23 cellular contexts compared by ENCODE assay signal in the genomic region with DNA sequence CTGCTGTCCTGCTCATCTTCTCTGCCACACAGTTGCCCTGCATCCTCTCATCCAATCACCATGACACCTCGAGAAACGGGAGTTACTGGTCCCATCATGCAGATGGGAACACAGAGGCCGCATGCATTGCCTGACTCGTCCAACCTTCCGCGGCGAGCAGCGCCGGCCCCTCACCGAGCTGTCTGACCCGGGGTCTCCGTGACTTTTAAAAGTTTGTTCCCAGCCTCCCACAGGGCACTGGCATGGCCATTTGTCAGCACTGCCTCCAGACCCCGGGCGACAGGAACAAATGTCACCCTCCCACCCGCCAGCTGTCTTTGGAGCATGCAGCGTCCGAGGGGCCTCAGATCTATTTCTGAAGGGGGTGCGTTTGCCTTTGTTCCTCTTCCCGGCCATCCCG.
"Had no signal": no experiment of that assay in that cellular context is flagged by ENCODE, and none has a peak within 500 bp of the region (broad histone marks: within the 10 kb centered on the region; RNA-seq: fewer than 3 reads in every experiment).

No MANE protein-coding gene starts in this region.

- H3K4me3 Mint-ChIP-seq: activated CD4-positive, alpha-beta memory T cell treated with anti-CD3 and anti-CD28 coated beads, Interleukin-2, amount 10 ng/mL, durations not matched to agents 7 days and 5 days; activated CD8-positive, alpha-beta memory T cell treated with anti-CD3 and anti-CD28 coated beads, Interleukin-2, amount 10 ng/mL, durations not matched to agents 7 days and 5 days; activated naive CD4-positive, alpha-beta T cell treated with anti-CD3 and anti-CD28 coated beads, Interleukin-2, amount 50 U/mL, for 24 hours; effector memory CD8-positive, alpha-beta T cell; immature natural killer cell; T-helper 17 cell had no signal

- H3K9me3 Mint-ChIP-seq: activated CD4-positive, alpha-beta memory T cell treated with anti-CD3 and anti-CD28 coated beads, Interleukin-2, amount 10 ng/mL, durations not matched to agents 7 days and 5 days; activated naive CD4-positive, alpha-beta T cell treated with anti-CD3 and anti-CD28 coated beads, Interleukin-2, amount 50 U/mL, for 24 hours; immature natural killer cell had no signal

- H3K4me2 ChIP-seq: hepatocyte had no signal

- ATAC-seq: activated CD8-positive, alpha-beta memory T cell treated with anti-CD3 and anti-CD28 coated beads, Interleukin-2, amount 10 ng/mL, durations not matched to agents 7 days and 5 days; effector memory CD8-positive, alpha-beta T cell; esophagus mucosa; left lung; T-helper 17 cell had no signal

- H3K36me3 ChIP-seq: brain microvascular endothelial cell, left lung, sigmoid colon, thoracic aorta, upper lobe of left lung had no signal

- H3K27ac Mint-ChIP-seq: activated CD4-positive, alpha-beta memory T cell treated with anti-CD3 and anti-CD28 coated beads, Interleukin-2, amount 10 ng/mL, durations not matched to agents 7 days and 5 days; activated CD8-positive, alpha-beta memory T cell treated with anti-CD3 and anti-CD28 coated beads, Interleukin-2, amount 10 ng/mL, durations not matched to agents 7 days and 5 days; activated naive CD4-positive, alpha-beta T cell treated with anti-CD3 and anti-CD28 coated beads, Interleukin-2, amount 50 U/mL, for 24 hours; effector memory CD8-positive, alpha-beta T cell; immature natural killer cell; T-helper 17 cell had no signal

- H3K36me3 Mint-ChIP-seq: activated naive CD4-positive, alpha-beta T cell treated with anti-CD3 and anti-CD28 coated beads, Interleukin-2, amount 50 U/mL, for 24 hours; immature natural killer cell had no signal

- H3K79me2 ChIP-seq: hepatocyte had no signal

- DNase-seq: activated CD4-positive, alpha-beta memory T cell treated with anti-CD3 and anti-CD28 coated beads, Interleukin-2, amount 10 ng/mL, durations not matched to agents 7 days and 5 days; activated CD4-positive, alpha-beta T cell treated with anti-CD3 and anti-CD28 coated beads for 4 hours; activated CD4-positive, CD25-positive, alpha-beta regulatory T cell; activated CD8-positive, alpha-beta memory T cell treated with anti-CD3 and anti-CD28 coated beads, Interleukin-2, amount 10 ng/mL, durations not matched to agents 7 days and 5 days; activated gamma-delta T cell treated with Interleukin-2 at 50 U/mL for 16 hours; activated T-cell treated with anti-CD3 and anti-CD28 coated beads for 4 hours; caudate nucleus; effector memory CD8-positive, alpha-beta T cell; foreskin melanocyte; glutamatergic neuron; immature natural killer cell; left lung; occipital lobe; sigmoid colon; stimulated activated CD4-positive, alpha-beta T cell treated with anti-CD3 and anti-CD28 coated beads, Interleukin-4, amount 100 ng/mL, for 24 hours; stimulated activated naive CD4-positive, alpha-beta T cell treated with Interleukin-2 at 50 U/mL for 16 hours; T-helper 17 cell had no signal

- H3K9me3 ChIP-seq: thoracic aorta had no signal

- H3K4me3 ChIP-seq: hepatocyte, left lung, sigmoid colon, thoracic aorta, upper lobe of left lung had no signal

- H2AFZ ChIP-seq: hepatocyte had no signal

- H3K27me3 ChIP-seq: brain microvascular endothelial cell had no signal

- H3K4me1 Mint-ChIP-seq: activated CD4-positive, alpha-beta memory T cell treated with anti-CD3 and anti-CD28 coated beads, Interleukin-2, amount 10 ng/mL, durations not matched to agents 7 days and 5 days; activated CD8-positive, alpha-beta memory T cell treated with anti-CD3 and anti-CD28 coated beads, Interleukin-2, amount 10 ng/mL, durations not matched to agents 7 days and 5 days; activated naive CD4-positive, alpha-beta T cell treated with anti-CD3 and anti-CD28 coated beads, Interleukin-2, amount 50 U/mL, for 24 hours; immature natural killer cell; T-helper 17 cell had no signal

- H3K27ac ChIP-seq: brain microvascular endothelial cell, hepatocyte, left lung, sigmoid colon, thoracic aorta, upper lobe of left lung had no signal
